ENCODE assay signal across 18 cellular contexts in genomic region chr5:151475378-151475777, GRCh38.
"Had no signal": no experiment of that assay in that cellular context is flagged by ENCODE, and none has a peak within 500 bp of the region (broad histone marks: within the 10 kb centered on the region; RNA-seq: fewer than 3 reads in every experiment).

No MANE protein-coding gene starts in this region.

- H3K27ac ChIP-seq: right atrium auricular region, thyroid gland had no signal

- H3K9me3 ChIP-seq: right atrium auricular region, thyroid gland had no signal

- DNase-seq: activated gamma-delta T cell treated with Interleukin-2 at 50 U/mL for 16 hours; activated T-cell treated with anti-CD3 and anti-CD28 coated beads, Interleukin-2, amount 50 U/mL, for 1 hour; aorta; central memory CD4-positive, alpha-beta T cell; effector memory CD8-positive, alpha-beta T cell; foreskin melanocyte; hippocampal formation; mesenchymal stem cell; naive B cell; occipital lobe; stimulated activated CD4-positive, alpha-beta T cell treated with anti-CD3 and anti-CD28 coated beads, Interleukin-12 subunit alpha, Interleukin-12 subunit beta, amount 100 ng/mL, for 4 hours; stimulated activated CD4-positive, alpha-beta T cell treated with anti-CD3 and anti-CD28 coated beads, Interleukin-4, amount 100 ng/mL, for 4 hours; T-helper 1 cell; thyroid gland had no signal

- ATAC-seq: effector memory CD8-positive, alpha-beta T cell; esophagus mucosa; WTC11 had no signal

- H3K27me3 ChIP-seq: dorsolateral prefrontal cortex, right atrium auricular region, thyroid gland had no signal

- H3K4me3 ChIP-seq: dorsolateral prefrontal cortex, right atrium auricular region, thyroid gland had no signal

- H3K4me1 ChIP-seq: right atrium auricular region, thyroid gland had no signal
